ENCODE assay signal across 8 cellular contexts in the genomic region with DNA sequence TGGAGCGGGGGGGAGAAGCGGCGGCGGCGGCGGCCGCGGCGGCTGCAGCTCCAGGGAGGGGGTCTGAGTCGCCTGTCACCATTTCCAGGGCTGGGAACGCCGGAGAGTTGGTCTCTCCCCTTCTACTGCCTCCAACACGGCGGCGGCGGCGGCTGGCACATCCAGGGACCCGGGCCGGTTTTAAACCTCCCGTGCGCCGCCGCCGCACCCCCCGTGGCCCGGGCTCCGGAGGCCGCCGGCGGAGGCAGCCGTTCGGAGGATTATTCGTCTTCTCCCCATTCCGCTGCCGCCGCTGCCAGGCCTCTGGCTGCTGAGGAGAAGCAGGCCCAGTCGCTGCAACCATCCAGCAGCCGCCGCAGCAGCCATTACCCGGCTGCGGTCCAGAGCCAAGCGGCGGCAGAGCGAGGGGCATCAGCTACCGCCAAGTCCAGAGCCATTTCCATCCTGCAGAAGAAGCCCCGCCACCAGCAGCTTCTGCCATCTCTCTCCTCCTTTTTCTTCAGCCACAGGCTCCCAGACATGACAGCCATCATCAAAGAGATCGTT. TPM values are rescaled to one million over a fixed set of nuclear protein-coding genes. Genes with fewer than 3 reads are reported as not detected.
DNase-seq lines count a peak whose midpoint lies in the region; TF ChIP-seq lines count a peak whose summit lies in the region.
"Not testable (repeated sequence)": the region's sequence is repeated elsewhere in the genome, so short reads cannot be mapped to it uniquely, and the experiment has no call there.

No MANE protein-coding gene starts in this region.

- H3K4me1 Mint-ChIP-seq in Calu3 (ENCODE audit: low read depth, unreplicated experiment), result peaks cover 17% of the 10 kb centered on the region
- peaks cover 46% of the 10 kb centered on the region for H3K4me1 Mint-ChIP-seq in T-helper 1 cell treated with Interleukin-12 subunit alpha and Interleukin-12 subunit beta and Interleukin-4 antibody, amounts not matched to agents 30 μg/mL and 1 μg/mL, for 36 hours (ENCODE audit: low read depth)

- TF ChIP-seq CTCF in Calu3 (IDR thresholded peaks at IDR 0.05; ENCODE audit: unreplicated experiment); neutrophil (IDR thresholded peaks at IDR 0.05): not testable (repeated sequence)

- not testable (repeated sequence) for H3K9me3 Mint-ChIP-seq in Calu3 (ENCODE audit: low read depth, unreplicated experiment); T-helper 1 cell treated with Interleukin-12 subunit alpha and Interleukin-12 subunit beta and Interleukin-4 antibody, amounts not matched to agents 30 μg/mL and 1 μg/mL, for 36 hours

- not testable (repeated sequence) for TF ChIP-seq EP300 in Ishikawa (IDR thresholded peaks at IDR 0.05; ENCODE audit: borderline replicate concordance)

- peak overlapping the region; percentile 98 for H3K27ac ChIP-seq in neutrophil
- H3K27ac ChIP-seq in substantia nigra (ENCODE audit: low read depth, low read length, poor library complexity, severe bottlenecking), result peak overlapping the region; percentile 79

- H3K27ac Mint-ChIP-seq in Calu3 (ENCODE audit: unreplicated experiment), result peak overlapping the region; percentile 86
- peak overlapping the region; percentile 86 for H3K27ac Mint-ChIP-seq in T-helper 1 cell treated with Interleukin-12 subunit alpha and Interleukin-12 subunit beta and Interleukin-4 antibody, amounts not matched to agents 30 μg/mL and 1 μg/mL, for 36 hours

- H3K36me3 Mint-ChIP-seq in Calu3 (ENCODE audit: insufficient read depth, unreplicated experiment), result peaks cover 48% of the 10 kb centered on the region
- peaks cover 24% of the 10 kb centered on the region for H3K36me3 Mint-ChIP-seq in T-helper 1 cell treated with Interleukin-12 subunit alpha and Interleukin-12 subunit beta and Interleukin-4 antibody, amounts not matched to agents 30 μg/mL and 1 μg/mL, for 36 hours (ENCODE audit: low read depth)

- intact Hi-C loops in Calu3 (cut with micrococcal nuclease; ENCODE audit: unreplicated experiment), result loop anchor here (5.0 kb wide), 2 partner anchors 248 to 688 kb away; no protein-coding TSS in a partner anchor

- H3K27me3 Mint-ChIP-seq in Calu3 (ENCODE audit: unreplicated experiment); T-helper 1 cell treated with Interleukin-12 subunit alpha and Interleukin-12 subunit beta and Interleukin-4 antibody, amounts not matched to agents 30 μg/mL and 1 μg/mL, for 36 hours (ENCODE audit: low read depth): not testable (repeated sequence)

- CTCF ChIA-PET in Calu3 (lab: Charles Lee), result interaction anchor here (1.2 kb wide), 1 partner anchor 46 kb away, joined by 4 read pairs; the partner anchor contains the start of gene ATAD1

- not testable (repeated sequence) for H3K27me3 ChIP-seq in neutrophil

- not testable (repeated sequence) for H3K36me3 ChIP-seq in neutrophil

- H3K4me3 ChIP-seq in iPS-18c (ENCODE audit: insufficient read depth, low read depth, low read length), result peak overlapping the region; percentile 97
- H3K4me3 ChIP-seq in neutrophil (ENCODE audit: low read depth in 1 of 2, low read length in 1 of 2), result peak overlapping the region; percentile 92 to 96

- TF ChIP-seq RAD21 in Ishikawa (IDR thresholded peaks at IDR 0.05; ENCODE audit: low read depth), result not testable (repeated sequence)

- not testable (repeated sequence) for H3K9me3 ChIP-seq in iPS-18c (ENCODE audit: control insufficient read depth, insufficient read depth, low read length); neutrophil

- BruUV-seq in Calu3 (replicated peaks; lab: Mats Ljungman, UMichigan), result not testable (repeated sequence)

- H3K4me1 ChIP-seq in neutrophil (ENCODE audit: control insufficient read depth in 1 of 2, insufficient read depth in 1 of 2, low read depth in 1 of 2, low read length in 1 of 2), result peaks cover 25 to 38% of the 10 kb centered on the region in 2 experiments

- not testable (repeated sequence) for DNase-seq in Calu3
- peak; percentile 6 for DNase-seq in activated gamma-delta T cell treated with anti-CD3 and anti-CD28 coated beads, Interleukin-2, amount 50 U/mL, for 16 hours (ENCODE audit: low read depth)
- DNase-seq in effector CD8-positive, alpha-beta T cell (lab: John Stamatoyannopoulos, UW), result peak; percentile 11
- DNase-seq in substantia nigra (lab: John Stamatoyannopoulos, UW), result peak in 32 of 49 donors; percentile 5 to 61 (median 30)

- H3K4me3 Mint-ChIP-seq in Calu3 (ENCODE audit: low read depth, unreplicated experiment), result peak overlapping the region; percentile 92
- H3K4me3 Mint-ChIP-seq in T-helper 1 cell treated with Interleukin-12 subunit alpha and Interleukin-12 subunit beta and Interleukin-4 antibody, amounts not matched to agents 30 μg/mL and 1 μg/mL, for 36 hours, result peak overlapping the region; percentile 95

TF ChIP-seq in Ishikawa, 13 proteins besides CTCF, POLR2A, EP300 and RAD21:
- peak; percentile 69; the same call in 1 of the 2 replicates for TF ChIP-seq YY1 (IDR thresholded peaks at IDR 0.05; ENCODE audit: low read depth)
- TF ChIP-seq TAF1 (IDR thresholded peaks at IDR 0.05; ENCODE audit: low read depth), result 0 out of 2 replicates have a peak, but pooled peaks have one; percentile 20
TF ChIP-seq in Ishikawa: peak in this region for 2; not testable (repeated sequence) for 11.

RNA-seq across cellular contexts. Expression of gene PTEN, which starts 0.6 kb away (rescaled TPM):
- total RNA-seq in Calu3 (2022), result 44.6 and 46.8 TPM in 2 replicates

RNA-seq across cellular contexts. Expression of gene KLLN, which starts 0.7 kb away (rescaled TPM):
- total RNA-seq in Calu3 (2022), result 0.52 and 0.81 TPM in 2 replicates

RNA-seq across cellular contexts. Expression of gene ATAD1, which starts 46.0 kb away (rescaled TPM):
- 30.4 and 31.0 TPM in 2 replicates for total RNA-seq in Calu3 (2022)
